ENCODE assay signal across 8 cellular contexts in the genomic region with DNA sequence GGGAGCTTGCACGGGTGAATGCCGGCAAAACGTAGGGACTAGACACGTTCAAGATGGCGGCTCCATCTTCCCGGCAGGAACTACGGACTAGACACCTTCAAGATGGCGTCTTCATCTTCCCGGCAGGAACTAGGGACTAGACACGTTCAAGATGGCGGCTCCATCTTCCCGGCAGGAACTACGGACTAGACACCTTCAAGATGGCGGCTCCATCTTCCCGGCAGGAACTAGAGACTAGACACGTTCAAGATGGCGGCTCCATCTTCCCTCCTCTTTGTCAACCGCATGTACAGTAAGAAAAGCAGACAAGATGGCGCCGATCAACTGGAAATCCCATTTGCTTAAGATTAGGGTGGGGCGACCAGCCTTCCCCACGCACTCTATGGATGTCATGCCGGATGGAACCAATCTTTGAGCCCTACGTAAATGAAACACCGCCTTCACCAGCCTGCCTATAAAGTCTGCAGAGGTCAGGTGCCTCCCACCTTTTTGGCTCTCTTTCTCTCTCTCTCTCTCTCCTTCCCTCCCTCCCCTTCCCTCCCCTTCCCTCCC.
DNase-seq lines count a peak whose midpoint lies in the region; ATAC-seq and TF ChIP-seq lines count a peak whose summit lies in the region.

No MANE protein-coding gene starts in this region.

- peaks cover 14 to 24% (median 16%) of the 10 kb centered on the region in 3 donors for H3K27me3 Mint-ChIP-seq in immature natural killer cell (ENCODE audit: low read depth in 3 of 3)

- DNase-seq in DMS53 (lab: John Stamatoyannopoulos, UW) = peak; percentile 3
- no peak for DNase-seq in DMS53 treated with DMSO at 0.1 percent for 48 hours (lab: John Stamatoyannopoulos, UW; ENCODE audit: unreplicated experiment)
- DNase-seq in SHP77 (lab: John Stamatoyannopoulos, UW) = peak; percentile 70 to 78
- DNase-seq in astrocyte of the cerebellum (ENCODE audit: low read depth) = peak; percentile 96
- peak; percentile 86 to 89 (median 88) for DNase-seq in immature natural killer cell
- DNase-seq in stimulated activated CD4-positive, alpha-beta T cell treated with anti-CD3 and anti-CD28 coated beads, Interleukin-15, amount 100 ng/mL, for 48 hours (ENCODE audit: low read depth in 2 of 2) = peak; percentile 12 to 72
- no peak for DNase-seq in NCI-H226

- H3K27ac Mint-ChIP-seq in immature natural killer cell = peak overlapping the region; percentile 84 to 97 (median 94)

- peaks cover 14 to 18% (median 15%) of the 10 kb centered on the region in 3 donors for H3K36me3 Mint-ChIP-seq in immature natural killer cell

- TF ChIP-seq CTCF in astrocyte of the cerebellum (IDR thresholded peaks at IDR 0.05; ENCODE audit: low read depth, low read length, missing control alignments) = no peak

- in situ Hi-C loops in astrocyte of the cerebellum (cut with HindIII; ENCODE audit: low sequenced_read_pairs) = no loop called here

- H3K4me3 Mint-ChIP-seq in immature natural killer cell = peak overlapping the region; percentile 82 to 89 (median 88)

- peaks cover 1 to 26% of the 10 kb centered on the region in 2 donors for H3K4me1 Mint-ChIP-seq in immature natural killer cell

- H3K4me3 ChIP-seq in astrocyte of the cerebellum (ENCODE audit: low read depth, low read length) = peak overlapping the region; percentile 50

- peaks cover 0 to 19% (median 10%) of the 10 kb centered on the region in 6 donors for H3K9me3 Mint-ChIP-seq in immature natural killer cell

- ATAC-seq in HG03025 (IDR thresholded peaks at IDR 0.05; ENCODE audit: low FRiP score, unreplicated experiment) = peak; percentile 97

Comparison
In these comparisons a context has a peak if more than half of its experiments do, and no peak if none do; other contexts are left out.
1. DNase-seq: peak in DMS53 (single experiment), SHP77 (2 of 2), astrocyte of the cerebellum (single experiment), immature natural killer cell (3 of 3) and stimulated activated CD4-positive, alpha-beta T cell treated with anti-CD3 and anti-CD28 coated beads, Interleukin-15, amount 100 ng/mL, for 48 hours (2 of 2); none in DMS53 treated with DMSO at 0.1 percent for 48 hours (single experiment) and NCI-H226 (single experiment).